Comparison of ENCODE assay signal across 27 cellular contexts in the genomic region with DNA sequence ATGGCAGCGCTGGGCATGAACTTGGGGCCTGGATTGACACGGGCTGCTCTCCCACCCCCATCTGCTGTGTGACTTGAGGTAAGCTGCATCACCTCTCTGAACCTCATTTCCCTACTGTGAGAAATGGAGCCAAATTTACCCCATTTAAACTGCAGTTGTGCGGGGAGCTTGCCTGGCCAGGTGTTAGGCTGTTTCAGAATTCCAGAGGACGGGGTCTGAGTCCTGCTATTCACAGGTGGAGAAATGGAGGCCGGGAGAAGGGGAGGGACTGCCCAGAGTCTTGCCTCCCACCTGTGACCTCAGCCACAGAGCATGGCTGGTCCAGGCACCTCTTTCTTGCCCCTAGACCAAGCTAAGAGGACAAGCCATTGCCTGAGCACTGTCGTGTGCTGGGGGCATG. TPM values are rescaled to one million over a fixed set of nuclear protein-coding genes. Genes with fewer than 3 reads are reported as not detected.
"Had no signal": no experiment of that assay in that cellular context is flagged by ENCODE, and none has a peak within 500 bp of the region (broad histone marks: within the 10 kb centered on the region; RNA-seq: fewer than 3 reads in every experiment).

No MANE protein-coding gene starts in this region.

- H3K4me1 ChIP-seq: breast epithelium had no signal

- H3K36me3 ChIP-seq: breast epithelium, MG63, WERI-Rb-1 had no signal

- H3K4me3 Mint-ChIP-seq: activated CD4-positive, alpha-beta memory T cell treated with anti-CD3 and anti-CD28 coated beads, Interleukin-2, amount 10 ng/mL, durations not matched to agents 7 days and 5 days; activated CD4-positive, alpha-beta T cell treated with anti-CD3 and anti-CD28 coated beads for 36 hours; T-cell had no signal

- ATAC-seq: T-cell had no signal

- H3K4me3 ChIP-seq: breast epithelium, MG63 had no signal

- H3K4me1 Mint-ChIP-seq: activated CD4-positive, alpha-beta memory T cell treated with anti-CD3 and anti-CD28 coated beads, Interleukin-2, amount 10 ng/mL, durations not matched to agents 7 days and 5 days; activated CD4-positive, alpha-beta T cell treated with anti-CD3 and anti-CD28 coated beads for 36 hours; T-cell had no signal

- H3K36me3 Mint-ChIP-seq: T-cell had no signal

- H3K9me3 ChIP-seq: breast epithelium, MG63 had no signal

- H3K27me3 Mint-ChIP-seq: activated CD4-positive, alpha-beta memory T cell treated with anti-CD3 and anti-CD28 coated beads, Interleukin-2, amount 10 ng/mL, durations not matched to agents 7 days and 5 days had no signal

- H3K27me3 ChIP-seq: breast epithelium, MG63 had no signal

- H3K9me3 Mint-ChIP-seq: activated CD4-positive, alpha-beta memory T cell treated with anti-CD3 and anti-CD28 coated beads, Interleukin-2, amount 10 ng/mL, durations not matched to agents 7 days and 5 days; T-cell had no signal

- H3K27ac Mint-ChIP-seq: activated CD4-positive, alpha-beta memory T cell treated with anti-CD3 and anti-CD28 coated beads, Interleukin-2, amount 10 ng/mL, durations not matched to agents 7 days and 5 days; activated CD4-positive, alpha-beta T cell treated with anti-CD3 and anti-CD28 coated beads for 36 hours; T-cell had no signal

- DNase-seq: activated CD4-positive, alpha-beta memory T cell treated with anti-CD3 and anti-CD28 coated beads, Interleukin-2, amount 10 ng/mL, durations not matched to agents 7 days and 5 days; activated CD4-positive, alpha-beta T cell treated with anti-CD3 and anti-CD28 coated beads, Interleukin-2, amount 50 U/mL, for 1 hour; activated CD8-positive, alpha-beta memory T cell treated with anti-CD3 and anti-CD28 coated beads, Interleukin-2, amount 50 U/mL, for 48 hours; activated naive CD4-positive, alpha-beta T cell treated with anti-CD3 and anti-CD28 coated beads, Interleukin-2, amount 50 U/mL, for 16 hours; activated T-cell treated with anti-CD3 and anti-CD28 coated beads, Interleukin-2, amount 50 U/mL, for 1 hour; aorta; caudate nucleus; MG63; MV-4-11; NCI-H1092 treated with DMSO at 0.1 percent for 48 hours; NCI-H1417 treated with DMSO at 0.1 percent for 48 hours; NCI-H1694; NCI-H2029; NCI-H2107; NCI-H2171 treated with DMSO at 0.1 percent for 48 hours; NCI-H226; NCI-H510A; NCI-H526 treated with DMSO at 0.1 percent for 48 hours; NCI-H82; SIG-M5; T-cell; T-helper 2 cell; T1000; WERI-Rb-1 had no signal

- H3K27ac ChIP-seq: breast epithelium, WERI-Rb-1 had no signal

RNA-seq across cellular contexts. Expression of a gene that starts 12.8 kb away (rescaled TPM):
- total RNA-seq: activated CD4-positive, alpha-beta memory T cell treated with anti-CD3 and anti-CD28 coated beads, Interleukin-2, amount 10 ng/mL, durations not matched to agents 7 days and 5 days; activated CD4-positive, alpha-beta T cell treated with anti-CD3 and anti-CD28 coated beads for 36 hours; RPMI7951 had no signal
